In the genomic region with DNA sequence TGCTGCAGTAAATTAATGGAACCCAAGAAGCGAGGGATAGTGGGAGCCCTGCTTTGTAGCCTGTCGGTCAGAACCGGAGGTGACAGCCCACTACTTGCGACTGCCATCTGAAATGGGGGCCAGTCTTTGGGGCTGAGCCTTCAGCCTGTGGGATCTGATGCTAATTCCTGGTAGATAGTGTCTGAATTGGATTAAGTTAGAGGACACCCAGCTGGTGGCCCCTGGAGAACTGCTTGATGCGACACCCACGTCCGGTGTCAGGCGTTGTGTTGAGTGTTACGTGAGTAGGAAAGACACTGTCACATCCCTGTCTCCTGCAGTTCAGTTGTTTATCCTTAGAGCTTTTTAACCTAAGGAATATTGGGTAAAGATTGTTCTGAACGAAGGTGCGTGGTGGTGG, we compare ENCODE assay signal across 2 cellular contexts.
TF ChIP-seq lines count a peak whose summit lies in the region.

No MANE protein-coding gene starts in this region.

TF ChIP-seq in IMR-90, 13 proteins besides CTCF, POLR2A, EP300 and RAD21:
- TF ChIP-seq USF2 (IDR thresholded peaks at IDR 0.05; ENCODE audit: low read depth, low read length) (no peak), RCOR1 (IDR thresholded peaks at IDR 0.05; ENCODE audit: insufficient replicate concordance, low read length) (no peak), SMC3 (IDR thresholded peaks at IDR 0.05; ENCODE audit: low read depth, low read length) (no peak), BHLHE40 (IDR thresholded peaks at IDR 0.05; ENCODE audit: low read depth, low read length) (no peak), MXI1 (IDR thresholded peaks at IDR 0.05; ENCODE audit: borderline replicate concordance, low read depth, low read length) (no peak), FOS (IDR thresholded peaks at IDR 0.05; ENCODE audit: low read depth, low read length) (no peak)

TF ChIP-seq in K562, 482 proteins besides CTCF, POLR2A, EP300 and RAD21:
- TF ChIP-seq PHB (CRISPR knock-in tag; IDR thresholded peaks at IDR 0.05) (no peak), WHSC1 (IDR thresholded peaks at IDR 0.05; ENCODE audit: low read length) (no peak), RBFOX2 (IDR thresholded peaks at IDR 0.05; ENCODE audit: low read depth, low read length) (peak; percentile 48)
TF ChIP-seq in K562: peak in this region for 1.
